In genomic region chr7:1586827-1587705, GRCh38 we compare ENCODE assay signal across 1 cellular context.
TF ChIP-seq lines count a peak whose summit lies in the region.

No MANE protein-coding gene starts in this region.

TF ChIP-seq in K562, 482 proteins besides CTCF, POLR2A, EP300 and RAD21:
- TF ChIP-seq NBN (IDR thresholded peaks at IDR 0.05; ENCODE audit: low read depth), result no peak
- no peak for TF ChIP-seq ETV5 (CRISPR knock-in tag; IDR thresholded peaks at IDR 0.05; ENCODE audit: low read depth)
- TF ChIP-seq MAFG (tag; conservative IDR thresholded peaks at IDR 0.05), result no peak
- peak; percentile 65 for TF ChIP-seq TFE3 (CRISPR knock-in tag; IDR thresholded peaks at IDR 0.05)
- TF ChIP-seq USF1 (CRISPR knock-in tag; IDR thresholded peaks at IDR 0.05), result peak; percentile 43; the same call in 1 of the 2 replicates
- TF ChIP-seq MIER1 (IDR thresholded peaks at IDR 0.05; ENCODE audit: low read depth), result no peak
- no peak for TF ChIP-seq POLR2H (tag; IDR thresholded peaks at IDR 0.05; ENCODE audit: low read depth)
- TF ChIP-seq ATF1 (CRISPR knock-in tag; IDR thresholded peaks at IDR 0.05), result no peak
- no peak for TF ChIP-seq ATF1 (tag; IDR thresholded peaks at IDR 0.05)
